In the genomic region with DNA sequence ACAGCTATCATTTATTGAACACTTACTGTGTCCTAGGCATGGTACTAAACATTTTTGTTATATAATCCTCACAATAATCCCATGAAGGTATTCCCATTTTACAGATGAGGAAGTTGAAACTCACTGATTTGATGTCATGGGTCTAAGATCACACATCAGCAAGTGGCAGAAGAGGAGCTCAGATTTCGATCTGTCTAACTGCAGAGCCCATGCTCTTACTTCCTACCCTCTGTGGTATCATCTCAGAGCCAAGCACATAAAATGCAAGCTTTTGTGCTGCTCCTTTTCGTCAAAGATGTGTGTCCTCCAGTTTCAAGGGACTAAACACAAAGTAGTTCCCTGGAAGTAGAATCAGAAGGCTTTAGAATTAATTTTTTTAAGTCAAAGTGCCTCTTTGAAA, we compare ENCODE assay signal across 19 cellular contexts.
DNase-seq lines count a peak whose midpoint lies in the region; ATAC-seq and TF ChIP-seq lines count a peak whose summit lies in the region.
"Had no signal": no experiment of that assay in that cellular context is flagged by ENCODE, and none has a peak within 500 bp of the region (broad histone marks: within the 10 kb centered on the region; RNA-seq: fewer than 3 reads in every experiment).

No MANE protein-coding gene starts in this region.

- H2AK5ac ChIP-seq in IMR-90 (ENCODE audit: low read depth, low read length) (0 out of 2 replicates have a peak overlapping the region, but pooled peaks have one; percentile 15), neuronal stem cell (ENCODE audit: low read depth, low read length) (no peak overlapping the region)

- H2BK120ac ChIP-seq in IMR-90 (ENCODE audit: low read depth, low read length) (0 out of 2 replicates have a peak overlapping the region, but pooled peaks have one; percentile 3), neuronal stem cell (ENCODE audit: low read depth, low read length) (no peak overlapping the region)

- H3K27me3 ChIP-seq in IMR-90 (ENCODE audit: control insufficient read depth, insufficient read depth, low read length) = no peaks in the 10 kb centered on the region
- H3K27me3 ChIP-seq in neuronal stem cell (ENCODE audit: control insufficient read depth in 3 of 3, insufficient read depth in 3 of 3, low read depth in 1 of 3, low read length in 3 of 3) = no peaks in the 10 kb centered on the region
- H3K27me3 ChIP-seq: MG63, Peyer's patch, SJCRH30 had no signal

- H3K18ac ChIP-seq in IMR-90 (ENCODE audit: low read depth, low read length) = no peak overlapping the region
- H3K18ac ChIP-seq in neuronal stem cell (ENCODE audit: low read length) = no peak overlapping the region

- H3K4me2 ChIP-seq in IMR-90 (ENCODE audit: low read depth, low read length) (no peak overlapping the region), neuronal stem cell (ENCODE audit: insufficient read depth, low read length, poor library complexity, severe bottlenecking) (no peak overlapping the region)

- peaks cover 26% of the 10 kb centered on the region for H3K9me1 ChIP-seq in IMR-90 (ENCODE audit: insufficient read depth, low read length)

- H2BK15ac ChIP-seq in IMR-90 (ENCODE audit: low read depth, low read length) (no peak overlapping the region), neuronal stem cell (ENCODE audit: low read length) (no peak overlapping the region)

- H3K9me3 ChIP-seq in IMR-90 (ENCODE audit: control insufficient read depth, insufficient read depth, low read length) = no peaks in the 10 kb centered on the region
- no peaks in the 10 kb centered on the region for H3K9me3 ChIP-seq in neuronal stem cell (replicated peaks in 1 of 2; ENCODE audit: control insufficient read depth in 2 of 2, insufficient read depth in 1 of 2, low read depth in 1 of 2, low read length in 2 of 2)
- H3K9me3 ChIP-seq: MG63, Peyer's patch, SJCRH30 had no signal

- H2AK9ac ChIP-seq in IMR-90 (replicated peaks; ENCODE audit: low read depth, low read length, poor library complexity) = no peak overlapping the region

- H3K4me1 ChIP-seq in IMR-90 (ENCODE audit: control insufficient read depth, insufficient read depth, low read length) (peaks cover 17% of the 10 kb centered on the region), neuronal stem cell (ENCODE audit: control insufficient read depth in 2 of 2, insufficient read depth in 1 of 2, low read depth in 1 of 2, low read length in 2 of 2) (peaks cover 20 to 25% of the 10 kb centered on the region in 2 donors)

- DNase-seq in IMR-90 (no peak), WTC11 (ENCODE audit: low spot score) (no peak), left colon (no peak), neuronal stem cell (ENCODE audit: low spot score) (no peak), NCI-H146 treated with DMSO at 0.1 percent for 48 hours (lab: John Stamatoyannopoulos, UW; ENCODE audit: unreplicated experiment) (no peak), substantia nigra (lab: John Stamatoyannopoulos, UW) (no peak)
- DNase-seq: AML-193; C1 segment of cervical spinal cord; Calu3; CD8-positive, alpha-beta T cell; GOT3; MG63; NCI-H1417; NCI-H187; NCI-H510A; NCI-H748 treated with DMSO at 0.1 percent for 48 hours; SJCRH30 had no signal

- H3K27ac ChIP-seq in IMR-90 (ENCODE audit: insufficient read depth, low read length) = no peak overlapping the region
- H3K27ac ChIP-seq in neuronal stem cell (replicated peaks; ENCODE audit: low read length) = no peak overlapping the region
- H3K27ac ChIP-seq in substantia nigra (ENCODE audit: low read depth, low read length, poor library complexity, severe bottlenecking) = no peak overlapping the region
- H3K27ac ChIP-seq: Peyer's patch had no signal

- H3K56ac ChIP-seq in IMR-90 (ENCODE audit: extremely low read depth, insufficient read depth, low read length) = no peak overlapping the region

- H2AFZ ChIP-seq in IMR-90 (replicated peaks; ENCODE audit: low read length, poor library complexity) = no peak overlapping the region
- no peak overlapping the region for H2AFZ ChIP-seq in neuronal stem cell (ENCODE audit: low read length)

- peak overlapping the region; percentile 5 for H2BK12ac ChIP-seq in neuronal stem cell (ENCODE audit: low read length)

- H2BK20ac ChIP-seq in IMR-90 (ENCODE audit: low read depth, low read length) = peak overlapping the region; percentile 34; the same call in 1 of the 2 replicates

- H4K91ac ChIP-seq in IMR-90 (ENCODE audit: insufficient read depth, low read depth, low read length) (no peak overlapping the region), neuronal stem cell (ENCODE audit: low read depth, low read length, poor library complexity) (no peak overlapping the region)

- no peaks in the 10 kb centered on the region for H3K27me3 Mint-ChIP-seq in WTC11 (ENCODE audit: low read depth)

- dilution Hi-C loops in IMR-90 (cut with HindIII; ENCODE audit: low sequenced_read_pairs, unreplicated experiment) = no loop called here

- H3K36me3 ChIP-seq in IMR-90 (ENCODE audit: control insufficient read depth, insufficient read depth, low read length) = no peaks in the 10 kb centered on the region
- no peaks in the 10 kb centered on the region for H3K36me3 ChIP-seq in neuronal stem cell (replicated peaks in 1 of 2; ENCODE audit: control insufficient read depth in 2 of 2, insufficient read depth in 2 of 2, low read length in 2 of 2)
- H3K36me3 ChIP-seq: MG63, Peyer's patch, SJCRH30 had no signal

- H3K23ac ChIP-seq in IMR-90 (ENCODE audit: low read depth, low read length) = no peak overlapping the region
- H3K23ac ChIP-seq in neuronal stem cell (ENCODE audit: low read depth, low read length, poor library complexity) = no peak overlapping the region

- H3K79me1 ChIP-seq in IMR-90 (ENCODE audit: low read depth in 1 of 2, low read length in 2 of 2) (0 out of 4 replicates have a peak, but pooled peaks cover 0 to 8% of the 10 kb centered on the region in 2 experiments), neuronal stem cell (ENCODE audit: low read depth, low read length) (no peaks in the 10 kb centered on the region)

- ATAC-seq in IMR-90 (ENCODE audit: low read depth) (no peak), WTC11 (no peak), left colon (peak; percentile 9), HG03520 (IDR thresholded peaks at IDR 0.05; ENCODE audit: unreplicated experiment) (no peak)
- ATAC-seq: CD8-positive, alpha-beta T cell had no signal

- H3K14ac ChIP-seq in IMR-90 (replicated peaks; ENCODE audit: low read depth, low read length) (no peak overlapping the region), neuronal stem cell (ENCODE audit: low read length) (no peak overlapping the region)

- no TSS peak for BruUV-seq in IMR-90 (replicated peaks; lab: Mats Ljungman, UMichigan)

- H4K5ac ChIP-seq in IMR-90 (ENCODE audit: low read depth, low read length) = no peak overlapping the region

- in situ Hi-C loops in IMR-90 (cut with MboI; ENCODE audit: low sequenced_read_pairs) = no loop called here

- no peaks in the 10 kb centered on the region for H4K20me1 ChIP-seq in IMR-90 (ENCODE audit: insufficient read depth, low read length)

- POLR2A ChIA-PET in IMR-90 (lab: Charles Lee; ENCODE audit: unreplicated experiment) = no interaction called here
- POLR2A ChIA-PET in WTC11 (lab: Charles Lee) = interaction anchor here (0.5 kb wide), 1 partner anchor 11 kb away, joined by 4 read pairs; no protein-coding TSS in a partner anchor

- no peak overlapping the region for H2BK5ac ChIP-seq in IMR-90 (ENCODE audit: low read depth, low read length, poor library complexity, severe bottlenecking)
- H2BK5ac ChIP-seq in neuronal stem cell (ENCODE audit: low read length) = no peak overlapping the region

- no peak overlapping the region for H4K8ac ChIP-seq in IMR-90 (ENCODE audit: low read depth in 2 of 2, low read length in 2 of 2)
- no peak overlapping the region for H4K8ac ChIP-seq in neuronal stem cell (ENCODE audit: low read depth, low read length)

- H3K9me3 Mint-ChIP-seq in WTC11 = no peaks in the 10 kb centered on the region
- H3K9me3 Mint-ChIP-seq: CD8-positive, alpha-beta T cell had no signal

- no peak for TF ChIP-seq POLR2A in IMR-90 (IDR thresholded peaks at IDR 0.05; ENCODE audit: low read depth, low read length)

- CTCF ChIA-PET in IMR-90 (lab: Yijun Ruan, JAX) = interaction anchor here (0.6 to 1.7 kb wide), 3 partner anchors 15 to 198 kb away, joined by 3 to 5 read pairs (median 4); no protein-coding TSS in a partner anchor
- CTCF ChIA-PET in WTC11 (lab: Charles Lee) = interaction anchor here (2.6 kb wide), 1 partner anchor 47 kb away, joined by 17 read pairs; no protein-coding TSS in a partner anchor

- H3K4ac ChIP-seq in IMR-90 (ENCODE audit: low read depth, low read length) (no peak overlapping the region), neuronal stem cell (ENCODE audit: low read length) (no peak overlapping the region)

- H3K27ac Mint-ChIP-seq in WTC11 = 0 out of 2 replicates have a peak overlapping the region, but pooled peaks have one; percentile 55
- H3K27ac Mint-ChIP-seq: CD8-positive, alpha-beta T cell had no signal

- no peak for TF ChIP-seq CTCF in IMR-90 (conservative IDR thresholded peaks at IDR 0.05; ENCODE audit: low read depth, low read length)
- TF ChIP-seq CTCF in WTC11 (IDR thresholded peaks at IDR 0.05) = no peak

- H3K4me1 Mint-ChIP-seq in WTC11 = peaks cover 20% of the 10 kb centered on the region

- WGBS in IMR-90 (ENCODE audit: extremely low coverage in 2 of 2, insufficient read length in 1 of 2), 2 experiments = 75% methylated on average over 1 of the region's 2 CpGs; no CpG with 5 or more reads in 1 of the 2 experiments
- WGBS in neuronal stem cell (ENCODE audit: extremely low coverage in 2 of 2, insufficient read length in 2 of 2, insufficient replicate concordance in 1 of 2), 2 donors = no CpG with 5 or more reads among the region's 2 CpGs

- no peak overlapping the region for H3K4me3 Mint-ChIP-seq in WTC11
- H3K4me3 Mint-ChIP-seq: CD8-positive, alpha-beta T cell had no signal

- no peaks in the 10 kb centered on the region for H3K36me3 Mint-ChIP-seq in WTC11

- no peak for TF ChIP-seq RAD21 in IMR-90 (IDR thresholded peaks at IDR 0.05; ENCODE audit: low read length)

- H3K4me3 ChIP-seq in IMR-90 (ENCODE audit: insufficient read depth, low read depth, low read length) = no peak overlapping the region
- no peak overlapping the region for H3K4me3 ChIP-seq in neuronal stem cell (ENCODE audit: low read length in 2 of 2)
- H3K4me3 ChIP-seq: MG63, Peyer's patch, SJCRH30 had no signal

- intact Hi-C loops in IMR-90 (cut with micrococcal nuclease) = no loop called here
- intact Hi-C loops in left colon (cut with DNase I, micrococcal nuclease) = no loop called here

- no peak overlapping the region for H3K9ac ChIP-seq in IMR-90 (ENCODE audit: low read depth, low read length)
- no peak overlapping the region for H3K9ac ChIP-seq in neuronal stem cell (ENCODE audit: low read depth, low read length, poor library complexity)

TF ChIP-seq in WTC11, 78 proteins besides CTCF, POLR2A, EP300 and RAD21 (continues in another document):
- TF ChIP-seq TP53 (CRISPR knock-in tag; IDR thresholded peaks at IDR 0.05) = no peak
- no peak for TF ChIP-seq ESRRA (CRISPR knock-in tag; IDR thresholded peaks at IDR 0.05; ENCODE audit: borderline replicate concordance)
- TF ChIP-seq, protein P1, sequence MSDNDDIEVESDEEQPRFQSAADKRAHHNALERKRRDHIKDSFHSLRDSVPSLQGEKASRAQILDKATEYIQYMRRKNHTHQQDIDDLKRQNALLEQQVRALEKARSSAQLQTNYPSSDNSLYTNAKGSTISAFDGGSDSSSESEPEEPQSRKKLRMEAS (CRISPR knock-in tag; IDR thresholded peaks at IDR 0.05) = no peak
- no peak for TF ChIP-seq OVOL2 (CRISPR knock-in tag; IDR thresholded peaks at IDR 0.05; ENCODE audit: borderline replicate concordance)
